Comparison of ENCODE assay signal across 2 cellular contexts in genomic region chr17:49998836-49999511, GRCh38.
TF ChIP-seq lines count a peak whose summit lies in the region.

No MANE protein-coding gene starts in this region.

TF ChIP-seq in HCT116, 20 proteins besides CTCF, POLR2A, EP300 and RAD21:
- TF ChIP-seq SP1 (IDR thresholded peaks at IDR 0.05; ENCODE audit: low read depth) (no peak), SRF (IDR thresholded peaks at IDR 0.05; ENCODE audit: low read depth) (no peak), EGR1 (IDR thresholded peaks at IDR 0.05; ENCODE audit: low read depth) (no peak), ZNF274 (IDR thresholded peaks at IDR 0.05; ENCODE audit: low read depth, low read length) (no peak), ZBTB33 (IDR thresholded peaks at IDR 0.05; ENCODE audit: extremely low read depth, insufficient replicate concordance, low read length) (no peak), EZH2phosphoT487 (IDR thresholded peaks at IDR 0.05; ENCODE audit: borderline replicate concordance) (no peak)

TF ChIP-seq in GM12878, 131 proteins besides CTCF, POLR2A, EP300 and RAD21:
- TF ChIP-seq IRF3 (IDR thresholded peaks at IDR 0.05) (no peak), ZZZ3 (IDR thresholded peaks at IDR 0.05; ENCODE audit: control insufficient read depth, insufficient read length, low read depth) (no peak), NR2C1 (IDR thresholded peaks at IDR 0.05) (no peak), YBX1 (IDR thresholded peaks at IDR 0.05) (no peak), ZBTB33 (IDR thresholded peaks at IDR 0.05) (no peak), SMARCA5 (IDR thresholded peaks at IDR 0.05) (no peak), MYC (IDR thresholded peaks at IDR 0.05; ENCODE audit: insufficient read depth, insufficient read length, insufficient replicate concordance, low read length, severe bottlenecking) (no peak), LARP7 (IDR thresholded peaks at IDR 0.05) (no peak), SPI1 (IDR thresholded peaks at IDR 0.05; ENCODE audit: borderline replicate concordance, insufficient read depth, low read depth, low read length) (no peak), HCFC1 (IDR thresholded peaks at IDR 0.05; ENCODE audit: low read length) (no peak), ASH2L (IDR thresholded peaks at IDR 0.05; ENCODE audit: borderline replicate concordance, low read depth) (no peak), ZBED1 (IDR thresholded peaks at IDR 0.05; ENCODE audit: borderline replicate concordance) (no peak), BCL3 (IDR thresholded peaks at IDR 0.05; ENCODE audit: borderline replicate concordance, insufficient read depth, low read depth, low read length, poor library complexity, severe bottlenecking) (no peak), BCL11A (IDR thresholded peaks at IDR 0.05; ENCODE audit: low read depth, low read length) (no peak), RCOR1 (conservative IDR thresholded peaks at IDR 0.05; ENCODE audit: low read depth, low read length) (no peak), FOXK2 (IDR thresholded peaks at IDR 0.05) (no peak), ZNF207 (IDR thresholded peaks at IDR 0.05; ENCODE audit: borderline replicate concordance) (no peak)
- TF ChIP-seq, protein P1, sequence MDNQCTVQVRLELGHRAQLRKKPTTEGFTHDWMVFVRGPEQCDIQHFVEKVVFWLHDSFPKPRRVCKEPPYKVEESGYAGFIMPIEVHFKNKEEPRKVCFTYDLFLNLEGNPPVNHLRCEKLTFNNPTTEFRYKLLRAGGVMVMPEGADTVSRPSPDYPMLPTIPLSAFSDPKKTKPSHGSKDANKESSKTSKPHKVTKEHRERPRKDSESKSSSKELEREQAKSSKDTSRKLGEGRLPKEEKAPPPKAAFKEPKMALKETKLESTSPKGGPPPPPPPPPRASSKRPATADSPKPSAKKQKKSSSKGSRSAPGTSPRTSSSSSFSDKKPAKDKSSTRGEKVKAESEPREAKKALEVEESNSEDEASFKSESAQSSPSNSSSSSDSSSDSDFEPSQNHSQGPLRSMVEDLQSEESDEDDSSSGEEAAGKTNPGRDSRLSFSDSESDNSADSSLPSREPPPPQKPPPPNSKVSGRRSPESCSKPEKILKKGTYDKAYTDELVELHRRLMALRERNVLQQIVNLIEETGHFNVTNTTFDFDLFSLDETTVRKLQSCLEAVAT (IDR thresholded peaks at IDR 0.05), result no peak
- TF ChIP-seq, protein P2, sequence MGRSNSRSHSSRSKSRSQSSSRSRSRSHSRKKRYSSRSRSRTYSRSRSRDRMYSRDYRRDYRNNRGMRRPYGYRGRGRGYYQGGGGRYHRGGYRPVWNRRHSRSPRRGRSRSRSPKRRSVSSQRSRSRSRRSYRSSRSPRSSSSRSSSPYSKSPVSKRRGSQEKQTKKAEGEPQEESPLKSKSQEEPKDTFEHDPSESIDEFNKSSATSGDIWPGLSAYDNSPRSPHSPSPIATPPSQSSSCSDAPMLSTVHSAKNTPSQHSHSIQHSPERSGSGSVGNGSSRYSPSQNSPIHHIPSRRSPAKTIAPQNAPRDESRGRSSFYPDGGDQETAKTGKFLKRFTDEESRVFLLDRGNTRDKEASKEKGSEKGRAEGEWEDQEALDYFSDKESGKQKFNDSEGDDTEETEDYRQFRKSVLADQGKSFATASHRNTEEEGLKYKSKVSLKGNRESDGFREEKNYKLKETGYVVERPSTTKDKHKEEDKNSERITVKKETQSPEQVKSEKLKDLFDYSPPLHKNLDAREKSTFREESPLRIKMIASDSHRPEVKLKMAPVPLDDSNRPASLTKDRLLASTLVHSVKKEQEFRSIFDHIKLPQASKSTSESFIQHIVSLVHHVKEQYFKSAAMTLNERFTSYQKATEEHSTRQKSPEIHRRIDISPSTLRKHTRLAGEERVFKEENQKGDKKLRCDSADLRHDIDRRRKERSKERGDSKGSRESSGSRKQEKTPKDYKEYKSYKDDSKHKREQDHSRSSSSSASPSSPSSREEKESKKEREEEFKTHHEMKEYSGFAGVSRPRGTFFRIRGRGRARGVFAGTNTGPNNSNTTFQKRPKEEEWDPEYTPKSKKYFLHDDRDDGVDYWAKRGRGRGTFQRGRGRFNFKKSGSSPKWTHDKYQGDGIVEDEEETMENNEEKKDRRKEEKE (IDR thresholded peaks at IDR 0.05), result no peak
